In genomic region chr1:203117611-203118575, GRCh38 we compare ENCODE assay signal across 8 cellular contexts. TPM values are rescaled to one million over a fixed set of nuclear protein-coding genes. Genes with fewer than 3 reads are reported as not detected.
A peak's percentile ranks its signal among the peaks of the same experiment; 100 is the strongest.
DNase-seq lines count a peak whose midpoint lies in the region; ATAC-seq and TF ChIP-seq lines count a peak whose summit lies in the region.

No MANE protein-coding gene starts in this region.

- peaks cover 17% of the 10 kb centered on the region for H3K27me3 Mint-ChIP-seq in endothelial cell (ENCODE audit: unreplicated experiment)

- TF ChIP-seq POLR2A in testis (IDR thresholded peaks at IDR 0.05), result no peak

- H3K27me3 ChIP-seq in testis, result no peaks in the 10 kb centered on the region

- DNase-seq in NCI-H1436 (lab: John Stamatoyannopoulos, UW) (peak; percentile 59), NCI-H1436 treated with DMSO at 0.1 percent for 48 hours (lab: John Stamatoyannopoulos, UW) (no peak), SKM-1 (lab: John Stamatoyannopoulos, UW; ENCODE audit: unreplicated experiment) (peak; percentile 45), endothelial cell (ENCODE audit: low spot score) (peak; percentile 90), medulla oblongata (ENCODE audit: extremely low spot score) (peak; percentile 82), testis (peak; percentile 83)

- H3K27ac Mint-ChIP-seq in endothelial cell (ENCODE audit: unreplicated experiment), result no peak overlapping the region

- no peaks in the 10 kb centered on the region for H3K9me3 Mint-ChIP-seq in endothelial cell (ENCODE audit: unreplicated experiment)

- no peak overlapping the region for H3K4me3 Mint-ChIP-seq in endothelial cell (ENCODE audit: unreplicated experiment)

- no peak for ATAC-seq in GM21786 (IDR thresholded peaks at IDR 0.05; ENCODE audit: unreplicated experiment)

- intact Hi-C loops in testis (cut with DNase I; ENCODE audit: low total_unique reads), result loop anchor here (5.0 kb wide), 1 partner anchor 99 kb away; no protein-coding TSS in a partner anchor

- H3K36me3 ChIP-seq in testis (ENCODE audit: low read depth, missing control alignments), result no peaks in the 10 kb centered on the region

- TF ChIP-seq CTCF in LNCAP (IDR thresholded peaks at IDR 0.05) (peak; percentile 89), endothelial cell (IDR thresholded peaks at IDR 0.05; ENCODE audit: unreplicated experiment) (peak; percentile 71), testis (IDR thresholded peaks at IDR 0.05) (peak; percentile 72 to 74 (median 74))

- H3K4me1 Mint-ChIP-seq in endothelial cell (ENCODE audit: unreplicated experiment), result peaks cover 33% of the 10 kb centered on the region

- H3K36me3 Mint-ChIP-seq in endothelial cell (ENCODE audit: low read depth, unreplicated experiment), result peaks cover 4% of the 10 kb centered on the region

- no peak overlapping the region for H3K4me3 ChIP-seq in testis

- no peaks in the 10 kb centered on the region for H3K4me1 ChIP-seq in testis

- no peaks in the 10 kb centered on the region for H3K9me3 ChIP-seq in testis

- WGBS in testis, 2 donors, result 20 to 24% methylated on average over 33 to 35 of the region's 35 CpGs

- H3K27ac ChIP-seq in testis, result no peak overlapping the region

RNA-seq across cellular contexts. Expression of gene ADORA1, which starts 9.6 kb away (rescaled TPM):
- total RNA-seq in endothelial cell (ENCODE audit: unreplicated experiment), result 16.3 TPM
- 10 to 100 TPM; 43.2 to 68.6 TPM for total RNA-seq in testis
- 61.9 TPM for polyA plus RNA-seq in testis (ENCODE audit: insufficient read depth, low read depth, low replicate concordance)

RNA-seq across cellular contexts. Expression of gene MYOG, which starts 32.1 kb away (rescaled TPM):
- total RNA-seq in endothelial cell (ENCODE audit: unreplicated experiment) (15.7 TPM), testis (under 1 TPM; 0.25 to 0.47 TPM)
- 1.2 TPM for polyA plus RNA-seq in testis (ENCODE audit: insufficient read depth, low read depth, low replicate concordance)

RNA-seq across cellular contexts. Expression of gene MYBPH, which starts 57.7 kb away (rescaled TPM):
- total RNA-seq in endothelial cell (ENCODE audit: unreplicated experiment) (not detected), testis (under 1 TPM; 0.16 to 0.25 TPM)
- 2.9 TPM for polyA plus RNA-seq in testis (ENCODE audit: insufficient read depth, low read depth, low replicate concordance)

Comparison
In these comparisons a context has a peak if more than half of its experiments do, and no peak if none do; other contexts are left out.
1. RNA of gene MYOG, which starts 32.1 kb away (total RNA-seq): 15.7 TPM in endothelial cell (single experiment); 0.25 to 0.47 TPM in testis; every median in the first group is over 10 times any median in the second.
2. Peak in every context shown above with its lines, with median percentiles within 50 percentile points of each other: CTCF ChIP-seq.